8 cellular contexts compared by ENCODE assay signal in the genomic region with DNA sequence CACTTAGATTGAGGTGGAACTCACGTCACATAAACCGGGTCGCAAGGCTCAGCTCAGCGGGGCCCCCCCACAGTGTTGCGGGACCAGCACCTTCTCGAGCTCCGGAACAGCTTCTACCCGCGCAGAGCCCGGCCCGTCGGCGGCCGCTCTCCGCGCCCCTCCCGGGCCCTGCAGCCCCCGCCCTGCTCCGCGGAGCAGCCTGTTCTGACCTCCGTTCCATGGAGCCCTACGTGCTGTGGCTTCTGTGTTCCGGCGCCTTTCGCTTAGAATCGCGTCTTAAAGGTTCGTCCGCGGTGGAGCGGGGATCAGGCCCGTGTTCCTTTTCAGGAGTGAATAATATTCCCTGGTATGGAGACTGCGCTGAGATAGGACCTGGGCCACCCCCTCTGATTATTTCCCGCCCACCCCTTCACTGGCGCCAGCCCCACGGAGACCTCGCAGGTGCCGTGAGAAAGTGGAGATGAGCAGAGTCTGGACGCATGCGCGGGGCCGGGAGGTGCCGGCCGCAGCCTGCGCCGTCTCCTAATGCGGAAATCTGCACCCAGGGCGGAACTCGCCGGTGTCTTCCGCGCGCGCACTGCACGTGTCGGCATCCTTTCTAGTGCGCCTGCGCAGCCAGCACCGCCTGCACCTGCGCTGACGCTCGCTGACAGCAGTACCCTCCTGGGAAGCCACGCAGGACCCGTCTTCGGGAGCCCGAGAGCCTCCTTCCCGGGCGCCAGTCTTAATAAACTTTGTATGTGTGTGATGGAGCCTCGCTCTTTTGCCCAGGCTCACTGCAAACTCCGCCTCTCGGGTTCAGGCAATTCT. TPM values are rescaled to one million over a fixed set of nuclear protein-coding genes. Genes with fewer than 3 reads are reported as not detected.
DNase-seq lines count a peak whose midpoint lies in the region; ATAC-seq and TF ChIP-seq lines count a peak whose summit lies in the region.

No MANE protein-coding gene starts in this region.

- H3K4ac ChIP-seq in mesendoderm (ENCODE audit: low read depth, low read length): no peak overlapping the region

- H3K79me2 ChIP-seq in osteoblast (ENCODE audit: insufficient read depth, low read length) (no peaks in the 10 kb centered on the region), mesendoderm (ENCODE audit: control insufficient read depth, insufficient read depth, low read length) (no peaks in the 10 kb centered on the region)

- peak overlapping the region; percentile 66 for H3K4me2 ChIP-seq in osteoblast (ENCODE audit: insufficient read depth, low read length)
- no peak overlapping the region for H3K4me2 ChIP-seq in mesendoderm (ENCODE audit: low read length)

- peaks cover 0 to 21% (median 15%) of the 10 kb centered on the region in 4 donors for H3K4me1 Mint-ChIP-seq in CD4-positive, CD25-positive, alpha-beta regulatory T cell
- peaks cover 2% of the 10 kb centered on the region for H3K4me1 Mint-ChIP-seq in Calu3 (ENCODE audit: low read depth, unreplicated experiment)

- WGBS in mesendoderm (ENCODE audit: extremely low coverage, insufficient coverage, low lambda C conversion rate): no CpG with 5 or more reads among the region's 71 CpGs
- WGBS in transverse colon (ENCODE audit: low coverage in 1 of 2), 2 donors: 81 to 89% methylated on average over 11 to 70 of the region's 71 CpGs

- H2BK5ac ChIP-seq in mesendoderm (ENCODE audit: low read length): no peak overlapping the region

- H3K23ac ChIP-seq in mesendoderm (ENCODE audit: low read length): no peak overlapping the region

- H3K9me3 Mint-ChIP-seq in CD4-positive, CD25-positive, alpha-beta regulatory T cell: peaks cover 0 to 8% (median 3%) of the 10 kb centered on the region in 7 donors
- peaks cover 8% of the 10 kb centered on the region for H3K9me3 Mint-ChIP-seq in Calu3 (ENCODE audit: low read depth, unreplicated experiment)

- H3K27me3 ChIP-seq in CD4-positive, CD25-positive, alpha-beta regulatory T cell (ENCODE audit: control insufficient read depth, insufficient read depth, low read length): no peaks in the 10 kb centered on the region
- H3K27me3 ChIP-seq in NT2/D1 (ENCODE audit: insufficient read depth, insufficient read length) (peaks cover 12% of the 10 kb centered on the region), osteoblast (ENCODE audit: insufficient read depth, low read length) (no peaks in the 10 kb centered on the region), mesendoderm (ENCODE audit: insufficient read depth, low read length, poor library complexity) (no peaks in the 10 kb centered on the region), transverse colon (no peaks in the 10 kb centered on the region)

- no peak for TF ChIP-seq POLR2A in transverse colon (IDR thresholded peaks at IDR 0.05)

- no peak for ATAC-seq in CD4-positive, CD25-positive, alpha-beta regulatory T cell (ENCODE audit: low read depth in 2 of 2)

- H3K9me3 ChIP-seq in CD4-positive, CD25-positive, alpha-beta regulatory T cell (ENCODE audit: control insufficient read depth in 2 of 2, low read length in 2 of 2): peaks cover 6 to 10% of the 10 kb centered on the region in 2 experiments
- H3K9me3 ChIP-seq in NT2/D1 (ENCODE audit: insufficient read depth, low read length) (no peaks in the 10 kb centered on the region), osteoblast (ENCODE audit: low read depth, low read length) (no peaks in the 10 kb centered on the region), transverse colon (no peaks in the 10 kb centered on the region)

- BruUV-seq in Calu3 (replicated peaks; lab: Mats Ljungman, UMichigan): no TSS peak

- no peak overlapping the region for H3K4me3 ChIP-seq in CD4-positive, CD25-positive, alpha-beta regulatory T cell (ENCODE audit: low read depth, low read length)
- H3K4me3 ChIP-seq in NT2/D1 (ENCODE audit: insufficient read length, low read depth) (peak overlapping the region; percentile 54), epithelial cell of proximal tubule (ENCODE audit: low read depth, low read length) (peak overlapping the region; percentile 50), osteoblast (ENCODE audit: insufficient read depth, low read length) (peak overlapping the region; percentile 67), mesendoderm (ENCODE audit: low read length) (no peak overlapping the region), transverse colon (peak overlapping the region in 1 of 4 donors; percentile 50)

- H3K18ac ChIP-seq in mesendoderm (ENCODE audit: low read length): no peak overlapping the region

- CTCF ChIA-PET in Calu3 (lab: Charles Lee): no interaction called here

- no peak overlapping the region for H2BK15ac ChIP-seq in mesendoderm (replicated peaks; ENCODE audit: low read depth)

- no peak overlapping the region for H3K56ac ChIP-seq in mesendoderm (ENCODE audit: low read length)

- H3K4me3 Mint-ChIP-seq in CD4-positive, CD25-positive, alpha-beta regulatory T cell: peak overlapping the region; percentile 84 to 88 (median 85)
- H3K4me3 Mint-ChIP-seq in Calu3 (ENCODE audit: low read depth, unreplicated experiment): no peak overlapping the region

- peak overlapping the region in 1 of 3 donors; percentile 87 for H3K27ac Mint-ChIP-seq in CD4-positive, CD25-positive, alpha-beta regulatory T cell
- H3K27ac Mint-ChIP-seq in Calu3 (ENCODE audit: unreplicated experiment): no peak overlapping the region

- H4K8ac ChIP-seq in mesendoderm (ENCODE audit: low read depth, low read length): no peak overlapping the region

- H3K4me1 ChIP-seq in CD4-positive, CD25-positive, alpha-beta regulatory T cell (ENCODE audit: control insufficient read depth, insufficient read depth, low read length, poor library complexity, severe bottlenecking): peaks cover 10% of the 10 kb centered on the region
- H3K4me1 ChIP-seq in NT2/D1 (ENCODE audit: insufficient read depth, insufficient read length) (no peaks in the 10 kb centered on the region), osteoblast (ENCODE audit: insufficient read depth, low read length) (no peaks in the 10 kb centered on the region), mesendoderm (ENCODE audit: control insufficient read depth, low read depth, low read length) (no peaks in the 10 kb centered on the region), transverse colon (peaks cover 4 to 15% (median 9%) of the 10 kb centered on the region in 4 donors)

- TF ChIP-seq CTCF in epithelial cell of proximal tubule (conservative IDR thresholded peaks at IDR 0.05; ENCODE audit: low read depth, low read length) (no peak), osteoblast (IDR thresholded peaks at IDR 0.05; ENCODE audit: extremely low read depth, low read depth, low read length) (no peak), transverse colon (IDR thresholded peaks at IDR 0.05) (no peak), Calu3 (IDR thresholded peaks at IDR 0.05; ENCODE audit: unreplicated experiment) (no peak)

- intact Hi-C loops in transverse colon (cut with DNase I; ENCODE audit: low total_unique reads): no loop called here
- intact Hi-C loops in Calu3 (cut with micrococcal nuclease; ENCODE audit: unreplicated experiment): no loop called here

- H3K36me3 ChIP-seq in CD4-positive, CD25-positive, alpha-beta regulatory T cell (ENCODE audit: control insufficient read depth, insufficient read depth, low read length): no peaks in the 10 kb centered on the region
- peaks cover 3% of the 10 kb centered on the region for H3K36me3 ChIP-seq in NT2/D1 (ENCODE audit: insufficient read depth, insufficient read length, low read length)
- no peaks in the 10 kb centered on the region for H3K36me3 ChIP-seq in osteoblast (ENCODE audit: insufficient read depth, low read length)
- no peaks in the 10 kb centered on the region for H3K36me3 ChIP-seq in mesendoderm (ENCODE audit: control insufficient read depth, insufficient read depth, low read length)
- H3K36me3 ChIP-seq in transverse colon: no peaks in the 10 kb centered on the region

- no peak overlapping the region for H3K27ac ChIP-seq in CD4-positive, CD25-positive, alpha-beta regulatory T cell (ENCODE audit: insufficient read depth, low read length, poor library complexity, severe bottlenecking)
- H3K27ac ChIP-seq in osteoblast (ENCODE audit: low read depth, low read length): no peak overlapping the region
- no peak overlapping the region for H3K27ac ChIP-seq in mesendoderm (ENCODE audit: low read depth, low read length)
- no peak overlapping the region for H3K27ac ChIP-seq in transverse colon

- H4K20me1 ChIP-seq in osteoblast (ENCODE audit: insufficient read depth, low read length): no peaks in the 10 kb centered on the region

- peaks cover 3% of the 10 kb centered on the region for H3K36me3 Mint-ChIP-seq in CD4-positive, CD25-positive, alpha-beta regulatory T cell
- H3K36me3 Mint-ChIP-seq in Calu3 (ENCODE audit: insufficient read depth, unreplicated experiment): peaks cover 33% of the 10 kb centered on the region

- peaks cover 19% of the 10 kb centered on the region for H3K27me3 Mint-ChIP-seq in CD4-positive, CD25-positive, alpha-beta regulatory T cell
- peaks cover 34% of the 10 kb centered on the region for H3K27me3 Mint-ChIP-seq in Calu3 (ENCODE audit: unreplicated experiment)

- DNase-seq in CD4-positive, CD25-positive, alpha-beta regulatory T cell: peak; percentile 17 to 44 (median 26)
- DNase-seq in NT2/D1 (ENCODE audit: low read depth, low spot score) (no peak), epithelial cell of proximal tubule (ENCODE audit: low read depth) (no peak), osteoblast (ENCODE audit: insufficient read length, low spot score, missing footprints) (peak; percentile 62), mesendoderm (no peak), transverse colon (no peak), NCI-H748 (lab: John Stamatoyannopoulos, UW; ENCODE audit: unreplicated experiment) (no peak), Calu3 (no peak)

- no peak overlapping the region for H2BK120ac ChIP-seq in mesendoderm (ENCODE audit: low read depth, low read length)

- H2AK5ac ChIP-seq in mesendoderm (ENCODE audit: low read length): no peak overlapping the region

- in situ Hi-C loops in transverse colon (cut with MboI; ENCODE audit: low pct_ligation_motif_present in 1 of 4, low pct_unique_long_range_greater_than_20kb in 1 of 4, low sequenced_read_pairs in 3 of 4): no loop called here

- TF ChIP-seq EP300 in transverse colon (IDR thresholded peaks at IDR 0.05; ENCODE audit: low read depth): no peak

- H4K5ac ChIP-seq in mesendoderm (ENCODE audit: low read length): no peak overlapping the region

- H3K9ac ChIP-seq in NT2/D1 (ENCODE audit: insufficient read length, low read depth) (peak overlapping the region; percentile 61), mesendoderm (ENCODE audit: low read length) (no peak overlapping the region)

- no peaks in the 10 kb centered on the region for H3K79me1 ChIP-seq in mesendoderm (ENCODE audit: low read length)

- H2AFZ ChIP-seq in osteoblast (ENCODE audit: low read length): peak overlapping the region; percentile 59

RNA-seq across cellular contexts. Expression of gene ZNF778, which starts 30.9 kb away (rescaled TPM):
- 7.9 TPM for total RNA-seq in CD4-positive, CD25-positive, alpha-beta regulatory T cell
- polyA plus RNA-seq in CD4-positive, CD25-positive, alpha-beta regulatory T cell: 1 to 10 TPM; 3.3 to 4.9 (median 3.9) TPM
- total RNA-seq in epithelial cell of proximal tubule (3.7 and 6.2 TPM in 2 replicates), osteoblast (6.2 and 8.7 TPM in 2 replicates), transverse colon (10 to 100 TPM in 3 of 4 donors, 1 to 10 TPM in 1; 9.3 to 89.0 (median 13.4) TPM), Calu3 (2022) (15.3 and 16.6 TPM in 2 replicates)
- 11.0 TPM for polyA plus RNA-seq in mesendoderm (2013, experiment 1 of 2)
- 11.9 TPM for polyA plus RNA-seq in mesendoderm (2013, experiment 2 of 2)

RNA-seq across cellular contexts. Expression of gene SLC22A31, which starts 48.1 kb away (rescaled TPM):
- not detected for total RNA-seq in CD4-positive, CD25-positive, alpha-beta regulatory T cell
- under 1 TPM in 1 of 4 donors, not detected in 3; 0.14 TPM for polyA plus RNA-seq in CD4-positive, CD25-positive, alpha-beta regulatory T cell
- not detected in 2 replicates for total RNA-seq in epithelial cell of proximal tubule
- total RNA-seq in osteoblast: not detected in 2 replicates
- 2.1 TPM for polyA plus RNA-seq in mesendoderm (2013, experiment 1 of 2)
- polyA plus RNA-seq in mesendoderm (2013, experiment 2 of 2): 2.1 TPM
- 1 to 10 TPM in 1 of 4 donors, not detected in 3; 1.3 TPM for total RNA-seq in transverse colon
- 0.52 and 2.0 TPM in 2 replicates for total RNA-seq in Calu3 (2022)

Comparison
In these comparisons a context has a peak if more than half of its experiments do, and no peak if none do; other contexts are left out.
1. DNase-seq: peak in CD4-positive, CD25-positive, alpha-beta regulatory T cell (3 of 3) and osteoblast (single experiment); none in NT2/D1 (single experiment), epithelial cell of proximal tubule (single experiment), mesendoderm (single experiment), transverse colon (single experiment), NCI-H748 (single experiment) and Calu3 (single experiment).
2. H3K4me3 ChIP-seq: peak in NT2/D1 (single experiment), epithelial cell of proximal tubule (single experiment) and osteoblast (single experiment); none in CD4-positive, CD25-positive, alpha-beta regulatory T cell (single experiment) and mesendoderm (single experiment).